ENCODE assay signal across 15 cellular contexts in genomic region chr3:69364354-69364753, GRCh38. TPM values are rescaled to one million over a fixed set of nuclear protein-coding genes. Genes with fewer than 3 reads are reported as not detected.
DNase-seq lines count a peak whose midpoint lies in the region; TF ChIP-seq lines count a peak whose summit lies in the region.
"Had no signal": no experiment of that assay in that cellular context is flagged by ENCODE, and none has a peak within 500 bp of the region (broad histone marks: within the 10 kb centered on the region; RNA-seq: fewer than 3 reads in every experiment).

No MANE protein-coding gene starts in this region.

- H3K4me3 ChIP-seq in osteoblast (ENCODE audit: insufficient read depth, low read length) (no peak overlapping the region), tibial artery (no peak overlapping the region)
- H3K4me3 ChIP-seq: sigmoid colon had no signal

- CTCF ChIA-PET in RWPE1 (lab: Yijun Ruan, JAX) (interaction anchor here (0.6 to 1.1 kb wide), 2 partner anchors 22 to 68 kb away, joined by 3 read pairs; no protein-coding TSS in a partner anchor), GM10248 (lab: Yijun Ruan, JAX) (interaction anchor here (0.8 to 1.8 kb wide), 7 partner anchors 10 to 202 kb away, joined by 3 to 5 read pairs (median 4); partner anchors contain the start of gene FRMD4B)

- H4K20me1 ChIP-seq in osteoblast (ENCODE audit: insufficient read depth, low read length): no peaks in the 10 kb centered on the region

- no peaks in the 10 kb centered on the region for H3K79me2 ChIP-seq in osteoblast (ENCODE audit: insufficient read depth, low read length)

- TF ChIP-seq CTCF in RWPE1 (conservative IDR thresholded peaks at IDR 0.05; ENCODE audit: low read depth) (no peak), osteoblast (IDR thresholded peaks at IDR 0.05; ENCODE audit: extremely low read depth, low read depth, low read length) (no peak), tibial artery (IDR thresholded peaks at IDR 0.05) (no peak), GM10248 (IDR thresholded peaks at IDR 0.05; ENCODE audit: control extremely low read depth, extremely low read depth, low read depth, missing control alignments) (no peak)

- H3K9me3 ChIP-seq in osteoblast (ENCODE audit: low read depth, low read length): no peaks in the 10 kb centered on the region
- H3K9me3 ChIP-seq in tibial artery: no peaks in the 10 kb centered on the region
- H3K9me3 ChIP-seq: sigmoid colon had no signal

- no peak overlapping the region for H3K4me2 ChIP-seq in osteoblast (ENCODE audit: insufficient read depth, low read length)

- in situ Hi-C loops in ACHN (cut with HindIII; ENCODE audit: low pct_ligation_motif_present, low pct_unique_long_range_greater_than_20kb, low sequenced_read_pairs): no loop called here

- POLR2A ChIA-PET in RWPE1 (lab: Yijun Ruan, JAX; ENCODE audit: low non-redundant PET) (no interaction called here), GM10248 (lab: Yijun Ruan, JAX) (no interaction called here)

- DNase-seq in ELR (ENCODE audit: low read depth): peak; percentile 68
- DNase-seq in RWPE1 (ENCODE audit: low spot score): peak; percentile 73
- DNase-seq in fibroblast of gingiva (ENCODE audit: low read depth): peak; percentile 72
- DNase-seq in osteoblast (ENCODE audit: insufficient read length, low spot score, missing footprints): peak; percentile 80
- no peak for DNase-seq in ACHN
- no peak for DNase-seq in tibial artery
- DNase-seq in activated naive CD4-positive, alpha-beta T cell treated with Interleukin-2 at 50 U/mL for 16 hours: no peak
- no peak for DNase-seq in GM10248 (ENCODE audit: extremely low spot score)
- DNase-seq: activated naive CD4-positive, alpha-beta T cell treated with anti-CD3 and anti-CD28 coated beads, Interleukin-2, amount 10 ng/mL, durations not matched to agents 7 days and 5 days; CD8-positive, alpha-beta T cell; naive B cell; NCI-H1694; NCI-H748 treated with DMSO at 0.1 percent for 48 hours; SHP77 treated with DMSO at 0.1 percent for 48 hours; sigmoid colon had no signal

- H3K27ac ChIP-seq in RWPE1: peak overlapping the region; percentile 87
- H3K27ac ChIP-seq in osteoblast (ENCODE audit: low read depth, low read length): no peak overlapping the region
- no peak overlapping the region for H3K27ac ChIP-seq in tibial artery
- H3K27ac ChIP-seq: sigmoid colon had no signal

- intact Hi-C loops in tibial artery (cut with DNase I; ENCODE audit: low total_unique reads): no loop called here

- H3K36me3 ChIP-seq in osteoblast (ENCODE audit: insufficient read depth, low read length): no peaks in the 10 kb centered on the region
- no peaks in the 10 kb centered on the region for H3K36me3 ChIP-seq in tibial artery
- H3K36me3 ChIP-seq: sigmoid colon had no signal

- H2AFZ ChIP-seq in osteoblast (ENCODE audit: low read length): peak overlapping the region; percentile 63

- H3K27me3 ChIP-seq in osteoblast (ENCODE audit: insufficient read depth, low read length) (no peaks in the 10 kb centered on the region), tibial artery (no peaks in the 10 kb centered on the region)
- H3K27me3 ChIP-seq: sigmoid colon had no signal

- H3K4me1 ChIP-seq in osteoblast (ENCODE audit: insufficient read depth, low read length) (peaks cover 5% of the 10 kb centered on the region), tibial artery (peaks cover 0 to 21% (median 3%) of the 10 kb centered on the region in 4 donors)
- H3K4me1 ChIP-seq: sigmoid colon had no signal

RNA-seq across cellular contexts. Expression of gene FRMD4B, which starts 21.5 kb away (rescaled TPM):
- total RNA-seq in osteoblast: 0.72 and 0.88 TPM in 2 replicates

Comparison
In these comparisons a context has a peak if more than half of its experiments do, and no peak if none do; other contexts are left out.
1. DNase-seq: peak in ELR (single experiment), RWPE1 (single experiment), fibroblast of gingiva (single experiment) and osteoblast (single experiment); none in ACHN (single experiment), tibial artery (0 of 2), activated naive CD4-positive, alpha-beta T cell treated with Interleukin-2 at 50 U/mL for 16 hours (single experiment) and GM10248 (single experiment).